In genomic region chr15:91909111-91909510, GRCh38 we compare ENCODE assay signal across 11 cellular contexts. TPM values are rescaled to one million over a fixed set of nuclear protein-coding genes. Genes with fewer than 3 reads are reported as not detected.
"Had no signal": no experiment of that assay in that cellular context is flagged by ENCODE, and none has a peak within 500 bp of the region (broad histone marks: within the 10 kb centered on the region; RNA-seq: fewer than 3 reads in every experiment).

No MANE protein-coding gene starts in this region.

- H3K9me3 ChIP-seq: SK-N-SH had no signal

- FAIRE-seq: HepG2 had no signal

- H3K4me2 ChIP-seq: KMS-11 had no signal

- DNase-seq: Kasumi-1, MM.1S, NCI-H1092 treated with DMSO at 0.1 percent for 48 hours, NCI-H2081 treated with DMSO at 0.1 percent for 48 hours, NCI-H774, SK-N-SH, SW 1271 had no signal

- H3K27ac ChIP-seq: KMS-11 had no signal

- ATAC-seq: HepG2, Panc1, PC-3 had no signal

- H3K9ac ChIP-seq: KMS-11, SK-N-SH had no signal

RNA-seq across cellular contexts. Expression of gene SLCO3A1, which starts 55.6 kb away (rescaled TPM):
- polyA plus RNA-seq: HepG2 had no signal
